1 cellular context compared by ENCODE assay signal in the genomic region with DNA sequence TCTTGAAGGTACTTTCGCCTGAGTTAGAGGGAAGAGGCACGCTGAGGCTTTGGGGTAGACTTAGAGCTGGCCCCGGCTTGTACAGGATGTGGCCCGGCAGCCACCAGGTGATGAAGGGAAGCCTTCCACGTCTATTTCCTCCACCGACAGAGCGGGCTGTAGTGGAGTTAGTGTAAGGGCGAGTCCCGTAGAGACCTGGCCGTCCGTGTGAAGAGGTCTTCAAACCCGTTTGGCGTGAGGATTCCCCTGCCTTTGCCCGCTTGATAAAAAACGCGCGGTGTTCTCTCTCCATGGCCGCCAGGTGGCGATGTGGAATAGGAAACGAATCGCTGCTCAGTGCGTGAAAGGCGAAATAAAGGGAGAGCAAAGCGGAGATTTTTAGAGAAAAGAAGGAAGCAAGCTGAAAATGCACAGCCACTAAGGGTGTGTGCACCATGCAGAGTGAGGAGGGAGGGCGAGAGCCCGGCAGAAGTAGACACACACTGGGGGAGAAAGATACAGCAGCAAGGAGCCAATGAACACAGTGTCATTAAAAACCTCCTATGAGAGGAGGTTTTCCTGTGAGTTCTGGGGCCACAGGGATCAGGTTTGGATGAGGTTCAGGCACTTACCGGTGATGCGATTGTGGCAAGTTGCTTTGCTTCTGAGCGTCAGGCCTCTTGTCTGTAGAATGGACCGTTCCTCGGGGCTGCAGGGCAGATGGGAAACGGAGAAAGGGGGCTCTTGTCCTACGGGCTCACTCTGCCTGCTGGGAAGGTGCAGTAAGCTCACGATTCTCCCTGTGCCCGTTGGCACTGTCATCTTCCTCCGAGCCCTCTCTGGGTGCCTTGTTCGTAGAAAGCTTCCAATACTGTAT.
TF ChIP-seq lines count a peak whose summit lies in the region.

No MANE protein-coding gene starts in this region.

TF ChIP-seq in GM12878, 131 proteins besides CTCF, POLR2A, EP300 and RAD21:
- TF ChIP-seq IRF5 (IDR thresholded peaks at IDR 0.05; ENCODE audit: borderline replicate concordance) = no peak
- no peak for TF ChIP-seq TCF12 (IDR thresholded peaks at IDR 0.05; ENCODE audit: low read depth, low read length)
- TF ChIP-seq NR2C2 (IDR thresholded peaks at IDR 0.05; ENCODE audit: borderline replicate concordance, control insufficient read depth, insufficient read length, low read depth) = no peak
- no peak for TF ChIP-seq CHD2 (IDR thresholded peaks at IDR 0.05; ENCODE audit: borderline replicate concordance, low read depth, low read length)
- no peak for TF ChIP-seq HSF1 (IDR thresholded peaks at IDR 0.05; ENCODE audit: low read depth, low read length)
- TF ChIP-seq ZNF207 (IDR thresholded peaks at IDR 0.05; ENCODE audit: borderline replicate concordance) = no peak
- TF ChIP-seq, protein P1, sequence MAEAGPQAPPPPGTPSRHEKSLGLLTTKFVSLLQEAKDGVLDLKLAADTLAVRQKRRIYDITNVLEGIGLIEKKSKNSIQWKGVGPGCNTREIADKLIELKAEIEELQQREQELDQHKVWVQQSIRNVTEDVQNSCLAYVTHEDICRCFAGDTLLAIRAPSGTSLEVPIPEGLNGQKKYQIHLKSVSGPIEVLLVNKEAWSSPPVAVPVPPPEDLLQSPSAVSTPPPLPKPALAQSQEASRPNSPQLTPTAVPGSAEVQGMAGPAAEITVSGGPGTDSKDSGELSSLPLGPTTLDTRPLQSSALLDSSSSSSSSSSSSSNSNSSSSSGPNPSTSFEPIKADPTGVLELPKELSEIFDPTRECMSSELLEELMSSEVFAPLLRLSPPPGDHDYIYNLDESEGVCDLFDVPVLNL (IDR thresholded peaks at IDR 0.05; ENCODE audit: low read depth, low read length) = 0 out of 2 replicates have a peak, but pooled peaks have one; percentile 32
- TF ChIP-seq ZSCAN29 (IDR thresholded peaks at IDR 0.05) = peak; percentile 65; the same call in 1 of the 2 replicates
- TF ChIP-seq ZNF384 (IDR thresholded peaks at IDR 0.05; ENCODE audit: borderline replicate concordance, low read depth, low read length) = peak; percentile 56
- TF ChIP-seq ZNF274 (IDR thresholded peaks at IDR 0.05; ENCODE audit: insufficient read depth, insufficient read length) = no peak
- TF ChIP-seq ZNF24 (IDR thresholded peaks at IDR 0.05) = no peak
- no peak for TF ChIP-seq RBBP5 (conservative IDR thresholded peaks at IDR 0.05)
- 0 out of 2 replicates have a peak, but pooled peaks have one; percentile 50 for TF ChIP-seq TBL1XR1 (IDR thresholded peaks at IDR 0.05; ENCODE audit: low read depth, low read length)
- 0 out of 2 replicates have a peak, but pooled peaks have one; percentile 24 for TF ChIP-seq MAX (IDR thresholded peaks at IDR 0.05; ENCODE audit: low read depth, low read length)
- TF ChIP-seq WRNIP1 (IDR thresholded peaks at IDR 0.05; ENCODE audit: borderline replicate concordance, low read depth, low read length) = no peak
- TF ChIP-seq NFIC (IDR thresholded peaks at IDR 0.05; ENCODE audit: low read depth, low read length) = no peak
- TF ChIP-seq RB1 (IDR thresholded peaks at IDR 0.05; ENCODE audit: borderline replicate concordance) = peak; percentile 65; the same call in 1 of the 2 replicates
- TF ChIP-seq SMC3 (IDR thresholded peaks at IDR 0.05; ENCODE audit: borderline replicate concordance, low read length) = peak; percentile 90
- no peak for TF ChIP-seq IRF4 (IDR thresholded peaks at IDR 0.05; ENCODE audit: low read depth, low read length)
- peak; percentile 51; the same call in 1 of the 2 replicates for TF ChIP-seq YY1 (IDR thresholded peaks at IDR 0.05; ENCODE audit: low read depth, low read length)
- peak in 1 of 2 experiments; percentile 4; a peak in 1 of 4 replicates for TF ChIP-seq BHLHE40 (IDR thresholded peaks at IDR 0.05; ENCODE audit: borderline replicate concordance in 1 of 2, low read depth in 2 of 2, low read length in 1 of 2)
- TF ChIP-seq CHD1 (IDR thresholded peaks at IDR 0.05; ENCODE audit: low read depth, low read length) = no peak
